17 cellular contexts compared by ENCODE assay signal in the genomic region with DNA sequence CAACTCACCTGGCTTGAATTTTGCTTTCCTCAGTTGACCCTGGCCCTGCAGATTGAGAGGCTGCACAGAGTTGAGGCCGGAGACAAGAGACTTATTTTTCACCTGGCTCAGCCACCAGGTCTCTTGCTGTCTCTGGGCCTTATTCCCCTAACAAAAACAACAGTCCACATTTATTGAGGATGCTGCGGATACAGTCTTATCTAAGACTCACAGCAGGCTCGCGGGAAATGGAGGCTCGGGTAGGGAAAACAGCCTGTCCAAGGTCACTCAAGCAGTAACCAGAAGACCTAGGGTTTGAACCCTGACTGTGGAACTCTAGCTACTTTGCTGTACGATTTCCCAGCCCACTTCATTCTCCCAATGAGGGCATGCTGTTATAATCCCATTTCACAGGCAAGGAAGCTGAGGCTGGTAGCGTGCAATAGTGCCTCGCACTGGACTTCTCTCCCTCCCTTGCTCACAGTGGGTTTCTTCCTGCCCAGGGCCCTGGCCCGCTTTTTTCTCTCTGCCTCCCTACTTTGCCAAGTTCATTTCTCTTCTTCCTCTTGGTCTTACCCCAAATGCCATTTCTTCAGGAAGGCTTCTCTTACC. TPM values are rescaled to one million over a fixed set of nuclear protein-coding genes. Genes with fewer than 3 reads are reported as not detected.
DNase-seq lines count a peak whose midpoint lies in the region; ATAC-seq and TF ChIP-seq lines count a peak whose summit lies in the region.
"Had no signal": no experiment of that assay in that cellular context is flagged by ENCODE, and none has a peak within 500 bp of the region (broad histone marks: within the 10 kb centered on the region; RNA-seq: fewer than 3 reads in every experiment).

No MANE protein-coding gene starts in this region.

- H3K4me3 ChIP-seq in cardiac muscle cell: no peak overlapping the region
- no peak overlapping the region for H3K4me3 ChIP-seq in heart left ventricle
- H3K4me3 ChIP-seq in OCI-LY1 (ENCODE audit: low read depth, low read length, poor library complexity, severe bottlenecking): no peak overlapping the region
- no peak overlapping the region for H3K4me3 ChIP-seq in esophagus muscularis mucosa
- H3K4me3 ChIP-seq in Karpas-422 (ENCODE audit: low read length): no peak overlapping the region
- H3K4me3 ChIP-seq: A549 had no signal

- TF ChIP-seq CTCF in cardiac muscle cell (IDR thresholded peaks at IDR 0.05; ENCODE audit: low read depth, low read length): no peak
- TF ChIP-seq CTCF in heart left ventricle (IDR thresholded peaks at IDR 0.05): no peak
- no peak for TF ChIP-seq CTCF in OCI-LY1 (IDR thresholded peaks at IDR 0.05; ENCODE audit: low read length)
- TF ChIP-seq CTCF in esophagus muscularis mucosa (IDR thresholded peaks at IDR 0.05): no peak

- intact Hi-C loops in heart left ventricle (cut with DNase I): no loop called here
- intact Hi-C loops in esophagus muscularis mucosa (cut with DNase I): no loop called here

- H3K79me2 ChIP-seq in OCI-LY1 (ENCODE audit: insufficient read depth, low read length): no peaks in the 10 kb centered on the region
- H3K79me2 ChIP-seq in Karpas-422 (ENCODE audit: low read length): no peaks in the 10 kb centered on the region

- no peak for TF ChIP-seq EP300 in esophagus muscularis mucosa (IDR thresholded peaks at IDR 0.05)

- WGBS in heart left ventricle, 4 donors: 87 to 91% (median 87%) methylated on average over 9 of the region's 9 CpGs
- WGBS in esophagus muscularis mucosa: 91% methylated on average over 9 of the region's 9 CpGs

- H3K27ac ChIP-seq in cardiac muscle cell (peak overlapping the region; percentile 18), heart left ventricle (no peak overlapping the region), OCI-LY1 (ENCODE audit: low read depth, low read length, poor library complexity, severe bottlenecking) (peak overlapping the region; percentile 89), esophagus muscularis mucosa (replicated peaks in 1 of 4) (peak overlapping the region in 3 of 4 donors; percentile 66 to 95 (median 74)), Karpas-422 (ENCODE audit: low read length) (no peak overlapping the region)
- H3K27ac ChIP-seq: A549 had no signal

- H4K20me1 ChIP-seq in OCI-LY1 (ENCODE audit: insufficient read depth, low read length) (no peaks in the 10 kb centered on the region), Karpas-422 (ENCODE audit: insufficient read depth, low read depth, low read length) (no peaks in the 10 kb centered on the region)

- no peaks in the 10 kb centered on the region for H3K27me3 ChIP-seq in cardiac muscle cell
- H3K27me3 ChIP-seq in heart left ventricle: no peaks in the 10 kb centered on the region
- peaks cover 5% of the 10 kb centered on the region; the same call in 1 of the 2 replicates for H3K27me3 ChIP-seq in OCI-LY1 (ENCODE audit: insufficient read depth, low read length)
- no peaks in the 10 kb centered on the region for H3K27me3 ChIP-seq in esophagus muscularis mucosa
- H3K27me3 ChIP-seq in Karpas-422 (ENCODE audit: low read length): peaks cover 5% of the 10 kb centered on the region; the same call in 1 of the 2 replicates

- ATAC-seq in heart left ventricle (no peak), HG03460 (IDR thresholded peaks at IDR 0.05; ENCODE audit: unreplicated experiment) (no peak), GM21423 (IDR thresholded peaks at IDR 0.05; ENCODE audit: unreplicated experiment) (no peak)

- H3K9me3 ChIP-seq in cardiac muscle cell (ENCODE audit: low read depth): no peaks in the 10 kb centered on the region
- H3K9me3 ChIP-seq in heart left ventricle: peaks cover 0 to 13% (median 0%) of the 10 kb centered on the region in 12 donors
- H3K9me3 ChIP-seq in OCI-LY1 (ENCODE audit: low read length): peaks cover 5% of the 10 kb centered on the region; the same call in 1 of the 2 replicates
- H3K9me3 ChIP-seq in esophagus muscularis mucosa: peaks cover 0 to 5% (median 2%) of the 10 kb centered on the region in 4 donors
- H3K9me3 ChIP-seq in Karpas-422 (ENCODE audit: low read length): no peaks in the 10 kb centered on the region

- no peak for TF ChIP-seq POLR2A in heart left ventricle (IDR thresholded peaks at IDR 0.05)
- TF ChIP-seq POLR2A in esophagus muscularis mucosa (IDR thresholded peaks at IDR 0.05; ENCODE audit: low read depth): no peak

- DNase-seq in cardiac muscle cell (ENCODE audit: low read depth in 1 of 2, low spot score in 1 of 2): no peak
- no peak for DNase-seq in heart left ventricle
- DNase-seq in esophagus muscularis mucosa (ENCODE audit: extremely low spot score): no peak
- no peak for DNase-seq in Karpas-422
- DNase-seq: CD4-positive, CD25-positive, alpha-beta regulatory T cell; DMS53; H9; IMR-90; NCI-H1417 treated with DMSO at 0.1 percent for 48 hours; NCI-H1930; NCI-H69; RPMI8226; SIG-M5 had no signal

- H3K9ac ChIP-seq in OCI-LY1 (ENCODE audit: low read length) (no peak overlapping the region; the same call in 1 of the 2 replicates), Karpas-422 (ENCODE audit: low read length) (no peak overlapping the region)

- no peaks in the 10 kb centered on the region for H3K36me3 ChIP-seq in cardiac muscle cell
- no peaks in the 10 kb centered on the region for H3K36me3 ChIP-seq in heart left ventricle
- H3K36me3 ChIP-seq in OCI-LY1 (ENCODE audit: insufficient read depth, low read length): no peaks in the 10 kb centered on the region; the same call in 1 of the 2 replicates
- H3K36me3 ChIP-seq in esophagus muscularis mucosa: no peaks in the 10 kb centered on the region
- no peaks in the 10 kb centered on the region for H3K36me3 ChIP-seq in Karpas-422 (ENCODE audit: insufficient read depth, low read length)

- H3F3A ChIP-seq in OCI-LY1 (ENCODE audit: insufficient read depth, low read length): no peaks in the 10 kb centered on the region

- H3K4me1 ChIP-seq in cardiac muscle cell (ENCODE audit: low read depth) (peaks cover 38% of the 10 kb centered on the region), heart left ventricle (peaks cover 0 to 47% (median 22%) of the 10 kb centered on the region in 12 donors), OCI-LY1 (ENCODE audit: insufficient read depth, low read length, severe bottlenecking) (peaks cover 36% of the 10 kb centered on the region), esophagus muscularis mucosa (peaks cover 35 to 72% (median 54%) of the 10 kb centered on the region in 4 donors), Karpas-422 (ENCODE audit: low read length) (peaks cover 50% of the 10 kb centered on the region)

- H2AFZ ChIP-seq in OCI-LY1 (ENCODE audit: low read length): no peak overlapping the region
- H2AFZ ChIP-seq in Karpas-422 (ENCODE audit: low read length): no peak overlapping the region

- no peak overlapping the region for H3K4me2 ChIP-seq in OCI-LY1 (ENCODE audit: low read length)
- no peak overlapping the region for H3K4me2 ChIP-seq in Karpas-422 (ENCODE audit: low read depth, low read length, poor library complexity, severe bottlenecking)

- H3K9me2 ChIP-seq in OCI-LY1 (ENCODE audit: low read depth, low read length) (no peaks in the 10 kb centered on the region), Karpas-422 (replicated peaks; ENCODE audit: insufficient read depth, low read length) (no peaks in the 10 kb centered on the region)

RNA-seq across cellular contexts. Expression of gene RBM38, which starts 57.7 kb away (rescaled TPM):
- 420 and 625 TPM in 2 replicates for total RNA-seq in cardiac muscle cell
- polyA plus RNA-seq in cardiac muscle cell: 404 and 626 TPM in 2 replicates
- total RNA-seq in heart left ventricle: 10 to 100 TPM; 45.6 to 97.9 (median 62.3) TPM
- polyA plus RNA-seq in heart left ventricle: 100 to 1,000 TPM in 1 of 2 donors, 10 to 100 TPM in 1; 68.5 to 112 TPM
- 100 to 1,000 TPM in 2 of 4 donors, 10 to 100 TPM in 2; 67.6 to 203 (median 139) TPM for total RNA-seq in esophagus muscularis mucosa
- total RNA-seq in Karpas-422 (2014; rRNA removed; shearing (Covaris generic); ENCODE audit: low replicate concordance): 261 and 436 TPM in 2 replicates

Comparison
In these comparisons a context has a peak if more than half of its experiments do, and no peak if none do; other contexts are left out.
1. H3K27ac ChIP-seq: peak in cardiac muscle cell (single experiment), OCI-LY1 (single experiment) and esophagus muscularis mucosa (3 of 4); none in heart left ventricle (0 of 12) and Karpas-422 (single experiment).